ENCODE assay signal across 25 cellular contexts in genomic region chr6:72420409-72420808, GRCh38.
"Had no signal": no experiment of that assay in that cellular context is flagged by ENCODE, and none has a peak within 500 bp of the region (broad histone marks: within the 10 kb centered on the region; RNA-seq: fewer than 3 reads in every experiment).

No MANE protein-coding gene starts in this region.

- H3K9me3 Mint-ChIP-seq: activated B cell treated with CpG ODN at 0.5 μM for 24 hours; activated CD8-positive, alpha-beta T cell treated with anti-CD3 and anti-CD28 coated beads for 36 hours; activated naive CD8-positive, alpha-beta T cell treated with anti-CD3 and anti-CD28 coated beads, Interleukin-2, amount 10 ng/mL, durations not matched to agents 7 days and 5 days; activated T-helper 17 cell treated with anti-CD3 and anti-CD28 coated beads, Interleukin-2, amount 50 U/mL, for 72 hours; central memory CD8-positive, alpha-beta T cell; nephron progenitor cell had no signal

- H3K4me3 Mint-ChIP-seq: activated B cell treated with CpG ODN at 0.5 μM for 24 hours; activated CD8-positive, alpha-beta T cell treated with anti-CD3 and anti-CD28 coated beads for 36 hours; activated naive CD8-positive, alpha-beta T cell treated with anti-CD3 and anti-CD28 coated beads, Interleukin-2, amount 10 ng/mL, durations not matched to agents 7 days and 5 days; activated T-helper 17 cell treated with anti-CD3 and anti-CD28 coated beads, Interleukin-2, amount 50 U/mL, for 72 hours; central memory CD8-positive, alpha-beta T cell; nephron progenitor cell; T-helper 17 cell had no signal

- H3K27ac Mint-ChIP-seq: activated B cell treated with CpG ODN at 0.5 μM for 24 hours; activated CD8-positive, alpha-beta T cell treated with anti-CD3 and anti-CD28 coated beads for 36 hours; activated naive CD8-positive, alpha-beta T cell treated with anti-CD3 and anti-CD28 coated beads, Interleukin-2, amount 10 ng/mL, durations not matched to agents 7 days and 5 days; activated T-helper 17 cell treated with anti-CD3 and anti-CD28 coated beads, Interleukin-2, amount 50 U/mL, for 72 hours; nephron progenitor cell; T-helper 17 cell had no signal

- H3K36me3 Mint-ChIP-seq: activated naive CD8-positive, alpha-beta T cell treated with anti-CD3 and anti-CD28 coated beads, Interleukin-2, amount 10 ng/mL, durations not matched to agents 7 days and 5 days had no signal

- H3K4me3 ChIP-seq: gastrocnemius medialis, lung, smooth muscle cell, tibial artery had no signal

- H3K4me1 ChIP-seq: gastrocnemius medialis had no signal

- H3K27me3 ChIP-seq: brain microvascular endothelial cell, gastrocnemius medialis, tibial artery had no signal

- H3K4me2 ChIP-seq: smooth muscle cell had no signal

- H3K27ac ChIP-seq: brain microvascular endothelial cell, gastrocnemius medialis, tibial artery had no signal

- ATAC-seq: activated CD8-positive, alpha-beta T cell treated with anti-CD3 and anti-CD28 coated beads for 36 hours; activated T-helper 17 cell treated with anti-CD3 and anti-CD28 coated beads, Interleukin-2, amount 50 U/mL, for 72 hours; esophagus mucosa; gastrocnemius medialis; left lobe of liver; sciatic nerve; T-helper 17 cell had no signal

- H3K36me3 ChIP-seq: brain microvascular endothelial cell, gastrocnemius medialis, tibial artery had no signal

- DNase-seq: activated B cell treated with CpG ODN at 0.5 μM for 24 hours; activated CD4-positive, alpha-beta T cell treated with anti-CD3 and anti-CD28 coated beads for 48 hours; activated CD8-positive, alpha-beta T cell treated with anti-CD3 and anti-CD28 coated beads for 36 hours; activated naive CD4-positive, alpha-beta T cell treated with Interleukin-2 at 50 U/mL for 16 hours; activated naive CD8-positive, alpha-beta T cell treated with anti-CD3 and anti-CD28 coated beads, Interleukin-2, amount 10 ng/mL, durations not matched to agents 7 days and 5 days; activated T-cell treated with anti-CD3 and anti-CD28 coated beads, Interleukin-2, amount 50 U/mL, for 1 hour; aorta; brain microvascular endothelial cell; cortex of kidney; effector CD4-positive, alpha-beta T cell; gastrocnemius medialis; head of caudate nucleus; nephron progenitor cell; nucleus accumbens; stimulated activated CD4-positive, alpha-beta T cell treated with anti-CD3 and anti-CD28 coated beads, Interleukin-4, amount 100 ng/mL, for 24 hours; stimulated activated naive CD4-positive, alpha-beta T cell treated with Interleukin-2 at 50 U/mL for 16 hours; T-helper 17 cell; tibial artery had no signal

- H3K4me1 Mint-ChIP-seq: activated B cell treated with CpG ODN at 0.5 μM for 24 hours; activated naive CD8-positive, alpha-beta T cell treated with anti-CD3 and anti-CD28 coated beads, Interleukin-2, amount 10 ng/mL, durations not matched to agents 7 days and 5 days; activated T-helper 17 cell treated with anti-CD3 and anti-CD28 coated beads, Interleukin-2, amount 50 U/mL, for 72 hours; central memory CD8-positive, alpha-beta T cell had no signal

- H3K9me3 ChIP-seq: gastrocnemius medialis, tibial artery had no signal
